30 cellular contexts compared by ENCODE assay signal in genomic region chr1:165941531-165941930, GRCh38.
"Had no signal": no experiment of that assay in that cellular context is flagged by ENCODE, and none has a peak within 500 bp of the region (broad histone marks: within the 10 kb centered on the region; RNA-seq: fewer than 3 reads in every experiment).

No MANE protein-coding gene starts in this region.

- H3K27me3 ChIP-seq: adrenal gland, ascending aorta, breast epithelium, cardiac muscle cell, colonic mucosa had no signal

- H3K4me1 ChIP-seq: adrenal gland, ascending aorta, breast epithelium, colonic mucosa had no signal

- H3K4me3 ChIP-seq: adrenal gland, ascending aorta, breast epithelium, cardiac muscle cell, colonic mucosa had no signal

- H3K27ac Mint-ChIP-seq: activated B cell treated with CpG ODN at 0.5 μM for 24 hours; activated CD8-positive, alpha-beta T cell treated with anti-CD3 and anti-CD28 coated beads for 36 hours; activated naive CD4-positive, alpha-beta T cell treated with anti-CD3 and anti-CD28 coated beads for 36 hours; activated naive CD4-positive, alpha-beta T cell treated with anti-CD3 and anti-CD28 coated beads, Interleukin-2, amount 50 U/mL, for 24 hours; activated naive CD8-positive, alpha-beta T cell treated with anti-CD3 and anti-CD28 coated beads for 36 hours; activated naive CD8-positive, alpha-beta T cell treated with anti-CD3 and anti-CD28 coated beads, Interleukin-2, amount 50 U/mL, for 24 hours; activated T-helper 1 cell treated with anti-CD3 and anti-CD28 coated beads, Interleukin-12 subunit alpha, Interleukin-12 subunit beta, Interleukin-2, Interleukin-4 antibody, amounts not matched to agents 30 ng/mL and 10 ng/mL and 1 ng/mL, durations not matched to agents 14 hours and 24 hours and 36 hours; activated T-helper 2 cell treated with anti-CD3 and anti-CD28 coated beads, Interferon-gamma antibody, Interleukin-2, Interleukin-4, amounts not matched to agents 10 μg/mL and 5 μg/mL and 100 μg/mL, durations not matched to agents 14 hours and 24 hours and 36 hours; brain had no signal

- H3K9me3 ChIP-seq: adrenal gland, ascending aorta, breast epithelium, colonic mucosa had no signal

- DNase-seq: activated B cell treated with CpG ODN at 0.5 μM for 24 hours; activated CD4-positive, alpha-beta T cell treated with anti-CD3 and anti-CD28 coated beads for 48 hours; activated CD4-positive, alpha-beta T cell treated with anti-CD3 and anti-CD28 coated beads, Interleukin-2, amount 50 U/mL, for 1 hour; activated CD4-positive, alpha-beta T cell treated with anti-CD3 and anti-CD28 coated beads, Interleukin-2, amount 50 U/mL, for 48 hours; activated CD8-positive, alpha-beta memory T cell treated with anti-CD3 and anti-CD28 coated beads for 24 hours; activated CD8-positive, alpha-beta T cell treated with anti-CD3 and anti-CD28 coated beads for 36 hours; activated effector memory CD4-positive, alpha-beta T cell treated with anti-CD3 and anti-CD28 coated beads, Interleukin-2, amount 50 U/mL, for 16 hours; activated naive CD4-positive, alpha-beta T cell treated with anti-CD3 and anti-CD28 coated beads for 36 hours; activated naive CD8-positive, alpha-beta T cell treated with anti-CD3 and anti-CD28 coated beads for 36 hours; activated naive CD8-positive, alpha-beta T cell treated with anti-CD3 and anti-CD28 coated beads, Interleukin-2, amount 50 U/mL, for 24 hours; activated T-cell treated with anti-CD3 and anti-CD28 coated beads, Interleukin-2, amount 50 U/mL, for 48 hours; adrenal gland; amygdala; central memory CD4-positive, alpha-beta T cell; cerebellar nuclear complex; colonic mucosa; effector CD8-positive, alpha-beta T cell; foreskin fibroblast; T-helper 1 cell; T-helper 2 cell had no signal

- ATAC-seq: activated CD4-positive, CD25-positive, alpha-beta regulatory T cell treated with anti-CD3 and anti-CD28 coated beads, Interleukin-2, amount 50 U/mL, for 24 hours; activated CD8-positive, alpha-beta T cell treated with anti-CD3 and anti-CD28 coated beads for 36 hours; activated naive CD8-positive, alpha-beta T cell treated with anti-CD3 and anti-CD28 coated beads, Interleukin-2, amount 50 U/mL, for 24 hours; esophagus mucosa had no signal

- H3K9me3 Mint-ChIP-seq: activated B cell treated with CpG ODN at 0.5 μM for 24 hours; activated CD8-positive, alpha-beta T cell treated with anti-CD3 and anti-CD28 coated beads for 36 hours; activated naive CD4-positive, alpha-beta T cell treated with anti-CD3 and anti-CD28 coated beads for 36 hours; activated naive CD4-positive, alpha-beta T cell treated with anti-CD3 and anti-CD28 coated beads, Interleukin-2, amount 50 U/mL, for 24 hours; activated naive CD8-positive, alpha-beta T cell treated with anti-CD3 and anti-CD28 coated beads for 36 hours; activated naive CD8-positive, alpha-beta T cell treated with anti-CD3 and anti-CD28 coated beads, Interleukin-2, amount 50 U/mL, for 24 hours; activated T-helper 1 cell treated with anti-CD3 and anti-CD28 coated beads, Interleukin-12 subunit alpha, Interleukin-12 subunit beta, Interleukin-2, Interleukin-4 antibody, amounts not matched to agents 30 ng/mL and 10 ng/mL and 1 ng/mL, durations not matched to agents 14 hours and 24 hours and 36 hours; activated T-helper 2 cell treated with anti-CD3 and anti-CD28 coated beads, Interferon-gamma antibody, Interleukin-2, Interleukin-4, amounts not matched to agents 10 μg/mL and 5 μg/mL and 100 μg/mL, durations not matched to agents 14 hours and 24 hours and 36 hours; brain had no signal

- H3K36me3 ChIP-seq: adrenal gland, ascending aorta, breast epithelium, cardiac muscle cell, colonic mucosa had no signal

- H3K36me3 Mint-ChIP-seq: activated naive CD4-positive, alpha-beta T cell treated with anti-CD3 and anti-CD28 coated beads, Interleukin-2, amount 50 U/mL, for 24 hours; activated naive CD8-positive, alpha-beta T cell treated with anti-CD3 and anti-CD28 coated beads for 36 hours; brain had no signal

- H3K4me1 Mint-ChIP-seq: activated B cell treated with CpG ODN at 0.5 μM for 24 hours; activated naive CD4-positive, alpha-beta T cell treated with anti-CD3 and anti-CD28 coated beads, Interleukin-2, amount 50 U/mL, for 24 hours; activated naive CD8-positive, alpha-beta T cell treated with anti-CD3 and anti-CD28 coated beads for 36 hours; activated naive CD8-positive, alpha-beta T cell treated with anti-CD3 and anti-CD28 coated beads, Interleukin-2, amount 50 U/mL, for 24 hours had no signal

- H3K4me3 Mint-ChIP-seq: activated B cell treated with CpG ODN at 0.5 μM for 24 hours; activated CD8-positive, alpha-beta T cell treated with anti-CD3 and anti-CD28 coated beads for 36 hours; activated naive CD4-positive, alpha-beta T cell treated with anti-CD3 and anti-CD28 coated beads for 36 hours; activated naive CD4-positive, alpha-beta T cell treated with anti-CD3 and anti-CD28 coated beads, Interleukin-2, amount 50 U/mL, for 24 hours; activated naive CD8-positive, alpha-beta T cell treated with anti-CD3 and anti-CD28 coated beads for 36 hours; activated naive CD8-positive, alpha-beta T cell treated with anti-CD3 and anti-CD28 coated beads, Interleukin-2, amount 50 U/mL, for 24 hours; activated T-helper 1 cell treated with anti-CD3 and anti-CD28 coated beads, Interleukin-12 subunit alpha, Interleukin-12 subunit beta, Interleukin-2, Interleukin-4 antibody, amounts not matched to agents 30 ng/mL and 10 ng/mL and 1 ng/mL, durations not matched to agents 14 hours and 24 hours and 36 hours; brain had no signal

- H3K27ac ChIP-seq: adrenal gland, ascending aorta, breast epithelium, cardiac muscle cell, colonic mucosa, VCaP had no signal

- H3K27me3 Mint-ChIP-seq: activated naive CD8-positive, alpha-beta T cell treated with anti-CD3 and anti-CD28 coated beads for 36 hours; brain had no signal
